In genomic region chr9:4837768-4838546, GRCh38 we compare ENCODE assay signal across 1 cellular context.
A peak's percentile ranks its signal among the peaks of the same experiment; 100 is the strongest.
TF ChIP-seq lines count a peak whose summit lies in the region.

No MANE protein-coding gene starts in this region.

TF ChIP-seq in HepG2, 621 proteins besides CTCF, POLR2A, EP300 and RAD21 (continued from another document and continues in another):
- no peak for TF ChIP-seq TRIM22 (IDR thresholded peaks at IDR 0.05)
- no peak for TF ChIP-seq CBX5 (CRISPR knock-in tag; IDR thresholded peaks at IDR 0.05; ENCODE audit: borderline replicate concordance)
- TF ChIP-seq CEBPZ (IDR thresholded peaks at IDR 0.05; ENCODE audit: low read length) = no peak
- TF ChIP-seq ZNF841 (CRISPR knock-in tag; IDR thresholded peaks at IDR 0.05; ENCODE audit: borderline replicate concordance) = no peak
- no peak for TF ChIP-seq ZNF674 (CRISPR knock-in tag; IDR thresholded peaks at IDR 0.05; ENCODE audit: low read depth)
- peak; percentile 26; the same call in 1 of the 2 replicates for TF ChIP-seq ZNF350 (CRISPR knock-in tag; IDR thresholded peaks at IDR 0.05; ENCODE audit: borderline replicate concordance, low read depth)
- no peak for TF ChIP-seq PAF1 (CRISPR knock-in tag; IDR thresholded peaks at IDR 0.05)
- no peak for TF ChIP-seq ZNF879 (CRISPR knock-in tag; IDR thresholded peaks at IDR 0.05)
- TF ChIP-seq RARA (CRISPR knock-in tag; IDR thresholded peaks at IDR 0.05) = no peak
- TF ChIP-seq PAWR (CRISPR knock-in tag; IDR thresholded peaks at IDR 0.05; ENCODE audit: borderline replicate concordance) = no peak
- TF ChIP-seq ZNF264 (CRISPR knock-in tag; IDR thresholded peaks at IDR 0.05) = 0 out of 2 replicates have a peak, but pooled peaks have one; percentile 16
- TF ChIP-seq NFKB2 (CRISPR knock-in tag; IDR thresholded peaks at IDR 0.05; ENCODE audit: borderline replicate concordance) = no peak
- TF ChIP-seq TEAD2 (CRISPR knock-in tag; IDR thresholded peaks at IDR 0.05) = no peak
- no peak for TF ChIP-seq CBX2 (IDR thresholded peaks at IDR 0.05; ENCODE audit: low read depth, low read length)
- no peak for TF ChIP-seq CBX2 (CRISPR knock-in tag; IDR thresholded peaks at IDR 0.05; ENCODE audit: low read depth)
- TF ChIP-seq ZMYM4 (CRISPR knock-in tag; IDR thresholded peaks at IDR 0.05) = no peak
- TF ChIP-seq ATF1 (CRISPR knock-in tag; IDR thresholded peaks at IDR 0.05) = 0 out of 2 replicates have a peak, but pooled peaks have one; percentile 28
- no peak for TF ChIP-seq TSC22D2 (CRISPR knock-in tag; IDR thresholded peaks at IDR 0.05; ENCODE audit: borderline replicate concordance)
- TF ChIP-seq PRPF4 (IDR thresholded peaks at IDR 0.05; ENCODE audit: low read depth, low read length, poor library complexity, severe bottlenecking) = no peak
- no peak for TF ChIP-seq ZNF33B (CRISPR knock-in tag; IDR thresholded peaks at IDR 0.05)
- TF ChIP-seq POGK (CRISPR knock-in tag; conservative IDR thresholded peaks at IDR 0.05) = no peak
- no peak for TF ChIP-seq TBP (CRISPR knock-in tag; IDR thresholded peaks at IDR 0.05)
- TF ChIP-seq SYNCRIP (IDR thresholded peaks at IDR 0.05; ENCODE audit: insufficient read depth, low read depth, low read length) = no peak
- no peak for TF ChIP-seq TERF1 (CRISPR knock-in tag; IDR thresholded peaks at IDR 0.05)
- peak; percentile 50 for TF ChIP-seq ZEB1 (IDR thresholded peaks at IDR 0.05; ENCODE audit: insufficient replicate concordance, low read depth)
- no peak for TF ChIP-seq HBP1 (CRISPR knock-in tag; IDR thresholded peaks at IDR 0.05; ENCODE audit: low read depth)
- TF ChIP-seq MXI1 (IDR thresholded peaks at IDR 0.05; ENCODE audit: borderline replicate concordance, low read depth, low read length) = no peak
- 0 out of 2 replicates have a peak, but pooled peaks have one; percentile 49 for TF ChIP-seq E2F2 (CRISPR knock-in tag; IDR thresholded peaks at IDR 0.05; ENCODE audit: borderline replicate concordance)
- 0 out of 2 replicates have a peak, but pooled peaks have one; percentile 11 for TF ChIP-seq ZNF205 (CRISPR knock-in tag; IDR thresholded peaks at IDR 0.05)
- TF ChIP-seq ZNF512B (CRISPR knock-in tag; IDR thresholded peaks at IDR 0.05; ENCODE audit: borderline replicate concordance) = no peak
- no peak for TF ChIP-seq NFIB (CRISPR knock-in tag; IDR thresholded peaks at IDR 0.05; ENCODE audit: borderline replicate concordance)
- TF ChIP-seq IKZF1 (IDR thresholded peaks at IDR 0.05) = no peak
- no peak for TF ChIP-seq NRL (CRISPR knock-in tag; IDR thresholded peaks at IDR 0.05; ENCODE audit: borderline replicate concordance)
- peak; percentile 40 for TF ChIP-seq HNF4A (CRISPR knock-in tag; IDR thresholded peaks at IDR 0.05)
- TF ChIP-seq ZKSCAN1 (IDR thresholded peaks at IDR 0.05; ENCODE audit: low read length) = no peak
- no peak for TF ChIP-seq ZFYVE20 (CRISPR knock-in tag; IDR thresholded peaks at IDR 0.05; ENCODE audit: borderline replicate concordance, low read depth)
- TF ChIP-seq ZHX2 (IDR thresholded peaks at IDR 0.05; ENCODE audit: low read depth) = no peak
- no peak for TF ChIP-seq ZHX2 (CRISPR knock-in tag; IDR thresholded peaks at IDR 0.05; ENCODE audit: borderline replicate concordance)
- TF ChIP-seq PAX8 (CRISPR knock-in tag; IDR thresholded peaks at IDR 0.05; ENCODE audit: borderline replicate concordance) = no peak
- no peak for TF ChIP-seq YEATS4 (CRISPR knock-in tag; IDR thresholded peaks at IDR 0.05; ENCODE audit: borderline replicate concordance)
- no peak for TF ChIP-seq ZNF576 (CRISPR knock-in tag; IDR thresholded peaks at IDR 0.05)
- TF ChIP-seq ZNF549 (CRISPR knock-in tag; IDR thresholded peaks at IDR 0.05) = no peak
